In the genomic region with DNA sequence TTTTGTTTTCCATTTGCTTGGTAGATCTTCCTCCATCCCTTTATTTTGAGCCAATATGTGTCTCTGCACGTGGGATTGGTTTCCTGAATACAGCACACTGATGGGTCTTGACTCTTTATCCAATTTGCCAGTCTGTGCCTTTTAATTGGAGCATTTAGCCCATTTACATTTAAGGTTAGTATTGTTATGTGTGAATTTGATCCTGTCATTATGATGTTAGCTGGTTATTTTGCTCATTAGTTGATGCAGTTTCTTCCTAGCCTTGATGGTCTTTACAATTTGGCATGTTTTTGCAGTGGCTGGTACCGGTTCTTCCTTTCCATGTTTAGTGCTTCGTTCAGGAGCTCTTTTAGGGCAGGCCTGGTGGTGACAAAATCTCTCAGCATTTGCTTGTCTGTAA, we compare ENCODE assay signal across 12 cellular contexts. TPM values are rescaled to one million over a fixed set of nuclear protein-coding genes. Genes with fewer than 3 reads are reported as not detected.
"Had no signal": no experiment of that assay in that cellular context is flagged by ENCODE, and none has a peak within 500 bp of the region (broad histone marks: within the 10 kb centered on the region; RNA-seq: fewer than 3 reads in every experiment).

No MANE protein-coding gene starts in this region.

RNA-seq across cellular contexts. Expression of gene SSTR4, which starts 43.7 kb away (rescaled TPM):
- total RNA-seq: OCI-LY7, PC-3, PC-9, Peyer's patch, Right ventricle myocardium inferior, Right ventricle myocardium superior, RPMI7951, SJCRH30, SJSA1, SK-MEL-5, T-cell had no signal
- polyA plus RNA-seq: SK-N-SH had no signal

RNA-seq across cellular contexts. Expression of gene THBD, which starts 58.0 kb away (rescaled TPM):
- total RNA-seq: OCI-LY7, SJCRH30, SK-MEL-5 had no signal
